21 cellular contexts compared by ENCODE assay signal in genomic region chr14:75751291-75751690, GRCh38.
"Had no signal": no experiment of that assay in that cellular context is flagged by ENCODE, and none has a peak within 500 bp of the region (broad histone marks: within the 10 kb centered on the region; RNA-seq: fewer than 3 reads in every experiment).

No MANE protein-coding gene starts in this region.

- H3K4me3 ChIP-seq: lung, mucosa of descending colon, upper lobe of right lung had no signal

- DNase-seq: activated CD4-positive, alpha-beta T cell treated with anti-CD3 and anti-CD28 coated beads for 36 hours; activated CD8-positive, alpha-beta memory T cell treated with anti-CD3 and anti-CD28 coated beads, Interleukin-2, amount 50 U/mL, for 48 hours; activated CD8-positive, alpha-beta T cell treated with anti-CD3 and anti-CD28 coated beads, Interleukin-2, amount 10 ng/mL, durations not matched to agents 7 days and 5 days; activated naive CD4-positive, alpha-beta T cell treated with anti-CD3 and anti-CD28 coated beads for 36 hours; central memory CD4-positive, alpha-beta T cell; foreskin fibroblast; glutamatergic neuron; immature natural killer cell; left cardiac atrium; mucosa of descending colon; natural killer cell; stimulated activated CD4-positive, alpha-beta T cell treated with anti-CD3 and anti-CD28 coated beads, Interleukin-4, amount 100 ng/mL, for 1 hour; stimulated activated CD8-positive, alpha-beta memory T cell treated with anti-CD3 and anti-CD28 coated beads, Interleukin-4, amount 100 ng/mL, for 48 hours; stimulated activated naive CD8-positive, alpha-beta T cell treated with anti-CD3 and anti-CD28 coated beads, Interleukin-15, Interleukin-2, amounts not matched to agents 100 U/mL and 50 U/mL, for 24 hours; T-cell; T1000; upper lobe of right lung had no signal

- H3K27me3 ChIP-seq: upper lobe of right lung had no signal

- H3K4me3 Mint-ChIP-seq: activated CD4-positive, alpha-beta T cell treated with anti-CD3 and anti-CD28 coated beads for 36 hours; activated CD8-positive, alpha-beta T cell treated with anti-CD3 and anti-CD28 coated beads, Interleukin-2, amount 10 ng/mL, durations not matched to agents 7 days and 5 days; activated naive CD4-positive, alpha-beta T cell treated with anti-CD3 and anti-CD28 coated beads for 36 hours; activated T-helper 17 cell treated with anti-CD3 and anti-CD28 coated beads, Interleukin-2, amount 50 U/mL, for 72 hours; dendritic cell treated with granulocyte-macrophage colony-stimulating factor and Interleukin-4, amounts not matched to agents 40 ng/mL and 50 ng/mL, for 4 days; immature natural killer cell; natural killer cell; T-cell had no signal

- H3K27me3 Mint-ChIP-seq: activated CD4-positive, alpha-beta T cell treated with anti-CD3 and anti-CD28 coated beads for 36 hours; activated T-helper 17 cell treated with anti-CD3 and anti-CD28 coated beads, Interleukin-2, amount 50 U/mL, for 72 hours; dendritic cell treated with granulocyte-macrophage colony-stimulating factor and Interleukin-4, amounts not matched to agents 40 ng/mL and 50 ng/mL, for 4 days; T-cell had no signal

- H3K9me3 ChIP-seq: mucosa of descending colon, upper lobe of right lung had no signal

- H3K27ac ChIP-seq: upper lobe of right lung, VCaP had no signal

- H3K4me1 Mint-ChIP-seq: activated CD4-positive, alpha-beta T cell treated with anti-CD3 and anti-CD28 coated beads for 36 hours; activated T-helper 17 cell treated with anti-CD3 and anti-CD28 coated beads, Interleukin-2, amount 50 U/mL, for 72 hours; immature natural killer cell; natural killer cell; T-cell had no signal

- H3K27ac Mint-ChIP-seq: activated CD4-positive, alpha-beta T cell treated with anti-CD3 and anti-CD28 coated beads for 36 hours; activated CD8-positive, alpha-beta T cell treated with anti-CD3 and anti-CD28 coated beads, Interleukin-2, amount 10 ng/mL, durations not matched to agents 7 days and 5 days; activated naive CD4-positive, alpha-beta T cell treated with anti-CD3 and anti-CD28 coated beads for 36 hours; activated T-helper 17 cell treated with anti-CD3 and anti-CD28 coated beads, Interleukin-2, amount 50 U/mL, for 72 hours; dendritic cell treated with granulocyte-macrophage colony-stimulating factor and Interleukin-4, amounts not matched to agents 40 ng/mL and 50 ng/mL, for 4 days; immature natural killer cell; natural killer cell; T-cell had no signal

- ATAC-seq: activated CD4-positive, alpha-beta T cell treated with anti-CD3 and anti-CD28 coated beads for 36 hours; activated CD8-positive, alpha-beta T cell treated with anti-CD3 and anti-CD28 coated beads, Interleukin-2, amount 10 ng/mL, durations not matched to agents 7 days and 5 days; activated T-helper 17 cell treated with anti-CD3 and anti-CD28 coated beads, Interleukin-2, amount 50 U/mL, for 72 hours; mucosa of descending colon; natural killer cell; stimulated activated naive CD8-positive, alpha-beta T cell treated with anti-CD3 and anti-CD28 coated beads, Interleukin-15, Interleukin-2, amounts not matched to agents 100 U/mL and 50 U/mL, for 24 hours; T-cell; upper lobe of right lung had no signal

- H3K4me1 ChIP-seq: upper lobe of right lung had no signal
